Comparison of ENCODE assay signal across 1 cellular context in the genomic region with DNA sequence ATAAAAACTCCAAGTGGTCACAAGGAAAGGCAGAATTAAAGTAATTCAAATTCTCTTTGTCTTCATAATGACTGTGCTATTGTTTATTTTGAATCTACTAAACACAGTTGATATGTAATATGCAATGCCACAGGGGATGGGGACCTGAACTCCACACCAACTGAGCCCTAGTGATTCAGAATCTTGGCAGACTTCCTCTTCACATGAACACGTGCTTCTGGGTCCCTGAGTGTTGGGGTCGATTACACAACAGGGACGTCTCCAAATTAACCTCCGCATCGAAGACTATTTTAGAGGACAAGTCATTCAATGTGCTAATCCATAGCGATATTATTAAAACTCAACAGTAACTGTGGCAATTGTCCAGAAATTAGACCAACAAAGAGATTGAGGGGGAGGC.
TF ChIP-seq lines count a peak whose summit lies in the region.

No MANE protein-coding gene starts in this region.

TF ChIP-seq in GM23338, 12 proteins besides CTCF, POLR2A, EP300 and RAD21 (continued from another document):
- TF ChIP-seq ZNF462 (CRISPR knock-in tag; IDR thresholded peaks at IDR 0.05) = no peak
